In genomic region chr7:20007510-20007909, GRCh38 we compare ENCODE assay signal across 21 cellular contexts.
"Had no signal": no experiment of that assay in that cellular context is flagged by ENCODE, and none has a peak within 500 bp of the region (broad histone marks: within the 10 kb centered on the region; RNA-seq: fewer than 3 reads in every experiment).

No MANE protein-coding gene starts in this region.

- H3K4me3 ChIP-seq: SJSA1, SK-N-MC had no signal

- H3K27ac ChIP-seq: HL-60, SJSA1, SK-N-MC had no signal

- FAIRE-seq: RCC 7860 had no signal

- DNase-seq: Karpas-422, KG1, MM.1S, NCI-H1092 treated with DMSO at 0.1 percent for 48 hours, NCI-H1436, NCI-H187, NCI-H2029, NCI-H2081 treated with DMSO at 0.1 percent for 48 hours, NCI-H2171, NCI-H226, NCI-H446, NCI-H510A, NCI-H524 treated with DMSO at 0.1 percent for 48 hours, NCI-H774, Right ventricle myocardium superior, RPMI8226, SIG-M5 had no signal
